In genomic region chr16:21300309-21301167, GRCh38 we compare ENCODE assay signal across 8 cellular contexts. TPM values are rescaled to one million over a fixed set of nuclear protein-coding genes. Genes with fewer than 3 reads are reported as not detected.
DNase-seq lines count a peak whose midpoint lies in the region; ATAC-seq and TF ChIP-seq lines count a peak whose summit lies in the region.

No MANE protein-coding gene starts in this region.

- DNase-seq in D341Med (ENCODE audit: low spot score) (peak; percentile 80), HPDE6-E6E7 (ENCODE audit: extremely low spot score) (peak; percentile 87), NCI-H748 treated with DMSO at 0.1 percent for 48 hours (lab: John Stamatoyannopoulos, UW) (peak; percentile 84), activated T-cell treated with anti-CD3 and anti-CD28 coated beads for 24 hours (ENCODE audit: low read depth) (peak; percentile 35), fibroblast of lung (ENCODE audit: low read depth in 2 of 2) (peak; percentile 99 to 100)

- H3K9ac ChIP-seq in fibroblast of lung (ENCODE audit: insufficient read depth, low read length) (peak overlapping the region; percentile 29), subcutaneous abdominal adipose tissue (ENCODE audit: low read length in 5 of 5) (peak overlapping the region in 4 of 5 donors; percentile 54 to 81 (median 74))

- H3K36me3 ChIP-seq in fibroblast of lung (ENCODE audit: control insufficient read depth, insufficient read depth, low read length) (no peaks in the 10 kb centered on the region), muscle layer of duodenum (ENCODE audit: control insufficient read depth in 1 of 2, insufficient read depth in 2 of 2, low read length in 2 of 2) (no peaks in the 10 kb centered on the region), subcutaneous abdominal adipose tissue (ENCODE audit: control insufficient read depth in 5 of 5, insufficient read depth in 5 of 5, low read length in 5 of 5) (no peaks in the 10 kb centered on the region)

- peak overlapping the region; percentile 85 for H3K4me2 ChIP-seq in fibroblast of lung (ENCODE audit: extremely low read depth, insufficient read depth, low read length)

- TF ChIP-seq CTCF in fibroblast of lung (conservative IDR thresholded peaks at IDR 0.05 in 1 of 2, IDR thresholded peaks at IDR 0.05 in 1 of 2; ENCODE audit: low read depth in 1 of 2, low read length in 2 of 2) = peak; percentile 93 to 94

- H3K4me1 ChIP-seq in fibroblast of lung (ENCODE audit: control insufficient read depth, extremely low read depth, insufficient read depth, low read length) = peaks cover 6% of the 10 kb centered on the region
- H3K4me1 ChIP-seq in muscle layer of duodenum (ENCODE audit: control insufficient read depth in 1 of 2, insufficient read depth in 2 of 2, low read length in 2 of 2) = peaks cover 0 to 15% of the 10 kb centered on the region in 2 donors
- H3K4me1 ChIP-seq in subcutaneous abdominal adipose tissue (ENCODE audit: control insufficient read depth in 5 of 5, insufficient read depth in 5 of 5, low read length in 5 of 5) = peaks cover 0 to 21% (median 17%) of the 10 kb centered on the region in 5 donors

- peak; percentile 68 for ATAC-seq in GM19455 (IDR thresholded peaks at IDR 0.05; ENCODE audit: unreplicated experiment)

- H3K79me2 ChIP-seq in fibroblast of lung (ENCODE audit: control insufficient read depth, insufficient read depth, low read length) = peaks cover 4% of the 10 kb centered on the region

- H4K20me1 ChIP-seq in fibroblast of lung (ENCODE audit: control insufficient read depth, extremely low read depth, insufficient read depth, low read length) = no peaks in the 10 kb centered on the region

- H3K4me3 ChIP-seq in fibroblast of lung (replicated peaks in 1 of 4; ENCODE audit: control extremely low read depth in 1 of 4, insufficient read depth in 1 of 4, low read depth in 3 of 4, low read length in 4 of 4) (peak overlapping the region; percentile 60 to 84 (median 69)), muscle layer of duodenum (ENCODE audit: low read depth in 1 of 2, low read length in 2 of 2) (peak overlapping the region; percentile 74 to 89), subcutaneous abdominal adipose tissue (ENCODE audit: low read depth in 1 of 5, low read length in 5 of 5) (peak overlapping the region; percentile 65 to 86 (median 79))

- peak overlapping the region; percentile 85 for H2AFZ ChIP-seq in fibroblast of lung (ENCODE audit: low read length)

- H3K27me3 ChIP-seq in fibroblast of lung (ENCODE audit: control insufficient read depth, insufficient read depth, low read length) (no peaks in the 10 kb centered on the region), muscle layer of duodenum (ENCODE audit: low read depth, low read length) (no peaks in the 10 kb centered on the region), subcutaneous abdominal adipose tissue (ENCODE audit: control insufficient read depth in 5 of 5, insufficient read depth in 4 of 5, low read length in 5 of 5) (peaks cover 0 to 4% (median 0%) of the 10 kb centered on the region in 5 donors)

- H3K27ac ChIP-seq in fibroblast of lung (ENCODE audit: insufficient read depth, low read length) = peak overlapping the region; percentile 57
- H3K27ac ChIP-seq in muscle layer of duodenum (ENCODE audit: low read length) = peak overlapping the region; percentile 48
- peak overlapping the region; percentile 75 for H3K27ac ChIP-seq in subcutaneous abdominal adipose tissue (ENCODE audit: low read depth, low read length)

- H3K9me3 ChIP-seq in fibroblast of lung (ENCODE audit: control insufficient read depth, insufficient read depth, low read depth, low read length) = no peaks in the 10 kb centered on the region
- H3K9me3 ChIP-seq in muscle layer of duodenum (ENCODE audit: control insufficient read depth in 1 of 2, low read length in 2 of 2) = no peaks in the 10 kb centered on the region
- H3K9me3 ChIP-seq in subcutaneous abdominal adipose tissue (ENCODE audit: control insufficient read depth in 5 of 5, low read length in 5 of 5) = no peaks in the 10 kb centered on the region

RNA-seq across cellular contexts. Expression of gene CRYM, which starts 22.4 kb away (rescaled TPM):
- total RNA-seq in fibroblast of lung = 0.26 and 0.50 TPM in 2 replicates
- 0.06 and 0.30 TPM in 2 replicates for polyA plus RNA-seq in fibroblast of lung
- polyA plus RNA-seq in fibroblast of lung (2012) = 0.69 TPM in 1 of 2 replicates, not detected in the other
- not detected in 2 replicates for polyA minus RNA-seq in fibroblast of lung (ENCODE audit: low replicate concordance)

Comparison
In these comparisons a context has a peak if more than half of its experiments do, and no peak if none do; other contexts are left out.
1. Peak in every context shown above with its lines: DNase-seq, ATAC-seq, H3K4me3 ChIP-seq and H3K27ac ChIP-seq.
2. DNase-seq: peak in every context shown above with its lines; median percentile 100 in fibroblast of lung; 87 in HPDE6-E6E7; 84 in NCI-H748 treated with DMSO at 0.1 percent for 48 hours; 80 in D341Med; 35 in activated T-cell treated with anti-CD3 and anti-CD28 coated beads for 24 hours.